1 cellular context compared by ENCODE assay signal in genomic region chr3:196741401-196741761, GRCh38.
TF ChIP-seq lines count a peak whose summit lies in the region.

No MANE protein-coding gene starts in this region.

TF ChIP-seq in H1, 55 proteins besides CTCF, POLR2A, EP300 and RAD21:
- TF ChIP-seq ZNF274 (IDR thresholded peaks at IDR 0.05; ENCODE audit: borderline replicate concordance, extremely low read depth, low read length) (no peak), RBBP5 (IDR thresholded peaks at IDR 0.05; ENCODE audit: borderline replicate concordance, low read depth, low read length) (no peak), KDM5A (IDR thresholded peaks at IDR 0.05; ENCODE audit: low read length) (no peak), CTBP2 (IDR thresholded peaks at IDR 0.05; ENCODE audit: borderline replicate concordance, insufficient read depth, insufficient read length, low read length) (no peak), SP2 (IDR thresholded peaks at IDR 0.05; ENCODE audit: low read length) (no peak), JUN (IDR thresholded peaks at IDR 0.05; ENCODE audit: low read depth, low read length) (no peak)
